ENCODE assay signal across 18 cellular contexts in the genomic region with DNA sequence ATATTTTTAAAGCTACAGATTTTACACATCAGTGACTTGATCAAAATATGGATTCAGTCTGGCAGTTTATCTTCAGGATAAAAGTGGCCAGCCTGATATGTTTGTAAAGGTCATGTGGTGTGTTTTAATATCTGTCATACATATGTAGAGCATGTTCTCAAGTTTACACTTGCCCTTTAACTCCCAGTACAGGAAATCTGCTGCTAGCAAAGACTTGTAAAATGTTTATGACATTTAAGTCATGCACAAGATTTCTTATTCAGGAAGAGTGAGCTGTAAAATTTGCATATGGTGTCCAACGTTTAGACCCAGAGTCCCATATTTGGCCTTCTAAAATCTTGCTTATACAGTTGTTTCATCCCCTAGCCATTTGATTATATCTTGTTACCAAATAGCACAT.
DNase-seq lines count a peak whose midpoint lies in the region; ATAC-seq, FAIRE-seq and TF ChIP-seq lines count a peak whose summit lies in the region.
"Had no signal": no experiment of that assay in that cellular context is flagged by ENCODE, and none has a peak within 500 bp of the region (broad histone marks: within the 10 kb centered on the region; RNA-seq: fewer than 3 reads in every experiment).

No MANE protein-coding gene starts in this region.

- peaks cover 17% of the 10 kb centered on the region for H3K4me1 ChIP-seq in keratinocyte (ENCODE audit: control insufficient read depth, extremely low read depth, insufficient read depth, low read length)
- H3K4me1 ChIP-seq: BLaER1 had no signal

- H4K20me1 ChIP-seq in keratinocyte (ENCODE audit: control insufficient read depth, extremely low read depth, insufficient read depth, low read length), result no peaks in the 10 kb centered on the region
- H4K20me1 ChIP-seq: BLaER1 had no signal

- H3K36me3 ChIP-seq in SK-N-MC (ENCODE audit: insufficient read depth, low read length) (no peaks in the 10 kb centered on the region), keratinocyte (ENCODE audit: control insufficient read depth in 2 of 2, extremely low read depth in 1 of 2, insufficient read depth in 2 of 2, low read length in 2 of 2) (no peaks in the 10 kb centered on the region)
- H3K36me3 ChIP-seq: BLaER1 had no signal

- DNase-seq in LNCaP clone FGC (ENCODE audit: low read depth), result peak; percentile 69
- no peak for DNase-seq in SK-N-MC (ENCODE audit: low read depth, low spot score)
- peak; percentile 81 for DNase-seq in epithelial cell of prostate (ENCODE audit: low read depth, low spot score)
- DNase-seq in keratinocyte (ENCODE audit: low read depth, low spot score), result peak; percentile 35
- DNase-seq in NCI-H1417 treated with DMSO at 0.1 percent for 48 hours (lab: John Stamatoyannopoulos, UW), result no peak
- no peak for DNase-seq in activated effector memory CD4-positive, alpha-beta T cell treated with Interleukin-2 at 50 U/mL for 16 hours
- DNase-seq in NCI-H82 treated with DMSO at 0.1 percent for 48 hours (lab: John Stamatoyannopoulos, UW; ENCODE audit: unreplicated experiment), result no peak
- DNase-seq: CD4-positive, alpha-beta memory T cell; DMS153; DMS79; GDM1; H9 had no signal

- peak overlapping the region; percentile 59 for H2AFZ ChIP-seq in keratinocyte (ENCODE audit: control insufficient read depth, low read length)

- no peak overlapping the region for H3K9ac ChIP-seq in SK-N-MC (ENCODE audit: insufficient read length)
- no peak overlapping the region for H3K9ac ChIP-seq in keratinocyte (ENCODE audit: control insufficient read depth, extremely low read depth, insufficient read depth, low read length)
- H3K9ac ChIP-seq: BLaER1 had no signal

- no peak for ATAC-seq in GM18511 (IDR thresholded peaks at IDR 0.05; ENCODE audit: unreplicated experiment)

- no peaks in the 10 kb centered on the region for H3K79me2 ChIP-seq in keratinocyte (ENCODE audit: control insufficient read depth, insufficient read depth, low read length)

- H3K9me1 ChIP-seq in keratinocyte (ENCODE audit: control insufficient read depth, extremely low read depth, insufficient read depth, low read length), result no peaks in the 10 kb centered on the region

- no peaks in the 10 kb centered on the region for H3K27me3 ChIP-seq in keratinocyte (ENCODE audit: control insufficient read depth, extremely low read depth, insufficient read depth, low read length)
- H3K27me3 ChIP-seq: BLaER1 had no signal

- no peak for TF ChIP-seq CTCF in LNCaP clone FGC (IDR thresholded peaks at IDR 0.05; ENCODE audit: control insufficient read depth, extremely low read depth, insufficient read depth)
- TF ChIP-seq CTCF in keratinocyte (optimal IDR thresholded peaks at IDR 0.05 in 1 of 3, IDR thresholded peaks at IDR 0.05 in 1 of 3, conservative IDR thresholded peaks at IDR 0.05 in 1 of 3; ENCODE audit: extremely low read depth in 1 of 3, insufficient read depth in 2 of 3, low read length in 3 of 3), result no peak

- peak overlapping the region; percentile 12 for H3K27ac ChIP-seq in SK-N-MC
- peak overlapping the region; percentile 74 for H3K27ac ChIP-seq in epithelial cell of prostate
- peak overlapping the region; percentile 46 for H3K27ac ChIP-seq in keratinocyte (ENCODE audit: control insufficient read depth, insufficient read depth, low read length)
- H3K27ac ChIP-seq: BLaER1 had no signal

- H3K9me3 ChIP-seq in SK-N-MC (ENCODE audit: low read depth, low read length) (no peaks in the 10 kb centered on the region), keratinocyte (ENCODE audit: control insufficient read depth, low read depth, low read length) (no peaks in the 10 kb centered on the region)
- H3K9me3 ChIP-seq: BLaER1 had no signal

- H3K4me3 ChIP-seq in LNCaP clone FGC (ENCODE audit: low read depth, low read length) (no peak overlapping the region), SK-N-MC (0 out of 2 replicates have a peak overlapping the region, but pooled peaks have one; percentile 0), keratinocyte (ENCODE audit: control insufficient read depth in 2 of 3, extremely low read depth in 1 of 3, insufficient read depth in 2 of 3, low read depth in 1 of 3, low read length in 3 of 3) (peak overlapping the region in 1 of 3 experiments; percentile 36)
- H3K4me3 ChIP-seq: BLaER1 had no signal

- peak; percentile 90 for FAIRE-seq in keratinocyte (lab: Jason Lieb, UNC)
- FAIRE-seq: A204.1, GM12892, GM18507, H1 had no signal

- peak overlapping the region; percentile 68 for H3K4me2 ChIP-seq in keratinocyte (ENCODE audit: control insufficient read depth, extremely low read depth, insufficient read depth, low read depth, low read length)
- H3K4me2 ChIP-seq: BLaER1 had no signal

- dilution Hi-C loops in keratinocyte (cut with MboI; ENCODE audit: extremely low pct_ligation_motif_present, low sequenced_read_pairs), result no loop called here

Comparison
In these comparisons a context has a peak if more than half of its experiments do, and no peak if none do; other contexts are left out.
1. DNase-seq: peak in LNCaP clone FGC (single experiment), epithelial cell of prostate (single experiment) and keratinocyte (single experiment); none in SK-N-MC (single experiment), NCI-H1417 treated with DMSO at 0.1 percent for 48 hours (single experiment), activated effector memory CD4-positive, alpha-beta T cell treated with Interleukin-2 at 50 U/mL for 16 hours (single experiment) and NCI-H82 treated with DMSO at 0.1 percent for 48 hours (single experiment).
2. H3K27ac ChIP-seq: peak in every context shown above with its lines; median percentile 74 in epithelial cell of prostate; 46 in keratinocyte; 12 in SK-N-MC.